In the genomic region with DNA sequence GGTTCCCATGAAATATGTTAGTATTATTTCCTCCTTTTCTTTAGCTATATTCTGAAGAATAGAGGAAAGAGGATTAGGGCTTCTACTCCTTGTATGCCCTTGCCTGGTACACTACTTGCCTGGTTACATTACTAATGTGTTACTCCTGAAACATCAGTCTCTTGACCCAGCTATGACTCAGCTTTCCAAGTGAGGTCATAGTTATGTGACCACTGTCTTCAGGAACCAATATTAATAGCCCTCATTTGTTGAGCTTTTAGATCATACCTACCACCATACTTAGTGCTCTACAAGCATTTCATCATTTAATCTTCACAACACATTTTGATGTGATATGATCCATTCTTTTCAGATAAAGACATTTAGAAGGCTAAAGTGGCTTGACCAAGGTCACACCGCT, we compare ENCODE assay signal across 8 cellular contexts.
DNase-seq lines count a peak whose midpoint lies in the region; ATAC-seq, FAIRE-seq and TF ChIP-seq lines count a peak whose summit lies in the region.

No MANE protein-coding gene starts in this region.

- peaks cover 0 to 6% (median 2%) of the 10 kb centered on the region in 3 donors for H3K27me3 Mint-ChIP-seq in CD14-positive monocyte (ENCODE audit: low read depth in 3 of 3)

- peaks cover 6% of the 10 kb centered on the region for H3F3A ChIP-seq in smooth muscle cell (ENCODE audit: low read depth)

- H4K20me1 ChIP-seq in smooth muscle cell (ENCODE audit: low read depth), result peaks cover 19% of the 10 kb centered on the region

- H3K4me1 Mint-ChIP-seq in CD14-positive monocyte, result peaks cover 11% of the 10 kb centered on the region

- no peak overlapping the region for H3K4me3 Mint-ChIP-seq in CD14-positive monocyte

- no peak for TF ChIP-seq POLR2A in vagina (IDR thresholded peaks at IDR 0.05)

- DNase-seq in bronchial epithelial cell (ENCODE audit: low read depth) (peak; percentile 93), smooth muscle cell (lab: John Stamatoyannopoulos, UW; ENCODE audit: unreplicated experiment) (no peak), aorta (no peak), CD14-positive monocyte (ENCODE audit: low spot score) (no peak), vagina (ENCODE audit: extremely low spot score in 2 of 2) (no peak), NCI-H1092 treated with DMSO at 0.1 percent for 48 hours (lab: John Stamatoyannopoulos, UW) (no peak)

- peak overlapping the region; percentile 97 for H3K4me2 ChIP-seq in smooth muscle cell

- TF ChIP-seq CTCF in bronchial epithelial cell (IDR thresholded peaks at IDR 0.05; ENCODE audit: insufficient read depth, low read length, severe bottlenecking), result no peak
- TF ChIP-seq CTCF in smooth muscle cell (IDR thresholded peaks at IDR 0.05; ENCODE audit: borderline replicate concordance, insufficient read depth, poor library complexity, severe bottlenecking), result no peak
- TF ChIP-seq CTCF in CD14-positive monocyte (IDR thresholded peaks at IDR 0.05), result no peak
- TF ChIP-seq CTCF in vagina (IDR thresholded peaks at IDR 0.05), result no peak

- no peaks in the 10 kb centered on the region for H3K36me3 Mint-ChIP-seq in CD14-positive monocyte

- peak overlapping the region in 1 of 7 donors; percentile 61 for H3K27ac Mint-ChIP-seq in CD14-positive monocyte

- peak overlapping the region; percentile 97 for H3K9ac ChIP-seq in smooth muscle cell (ENCODE audit: low read depth)

- intact Hi-C loops in aorta (cut with DNase I) (loop anchor here (5.0 to 10.0 kb wide), 2 partner anchors 49 to 167 kb away; no protein-coding TSS in a partner anchor), CD14-positive monocyte (cut with micrococcal nuclease) (no loop called here), vagina (cut with DNase I) (loop anchor here (10.0 kb wide), 1 partner anchor 67 kb away; no protein-coding TSS in a partner anchor)

- H3K4me1 ChIP-seq in smooth muscle cell (ENCODE audit: low read depth) (peaks cover 10% of the 10 kb centered on the region), aorta (ENCODE audit: control insufficient read depth in 1 of 2, insufficient read depth in 2 of 2, low read length in 2 of 2) (no peaks in the 10 kb centered on the region), vagina (peaks cover 21% of the 10 kb centered on the region)

- no peaks in the 10 kb centered on the region for H3K9me3 ChIP-seq in smooth muscle cell (replicated peaks; ENCODE audit: low read depth)
- H3K9me3 ChIP-seq in aorta (ENCODE audit: control insufficient read depth, low read length), result no peaks in the 10 kb centered on the region
- H3K9me3 ChIP-seq in vagina, result no peaks in the 10 kb centered on the region

- H3K27me3 ChIP-seq in bronchial epithelial cell (ENCODE audit: control insufficient read depth, insufficient read depth, low read length), result no peaks in the 10 kb centered on the region
- no peaks in the 10 kb centered on the region for H3K27me3 ChIP-seq in smooth muscle cell (ENCODE audit: low read depth)
- H3K27me3 ChIP-seq in aorta (ENCODE audit: control insufficient read depth in 1 of 2, insufficient read depth in 2 of 2, low read length in 1 of 2), result no peaks in the 10 kb centered on the region
- no peaks in the 10 kb centered on the region for H3K27me3 ChIP-seq in vagina

- peak; percentile 64 for ATAC-seq in GM18873 (IDR thresholded peaks at IDR 0.05; ENCODE audit: low FRiP score, unreplicated experiment)
- peak; percentile 55 for ATAC-seq in HG03342 (IDR thresholded peaks at IDR 0.05; ENCODE audit: unreplicated experiment)
- no peak for ATAC-seq in aorta (ENCODE audit: low FRiP score)

- H3K4me3 ChIP-seq in bronchial epithelial cell (ENCODE audit: low read depth, low read length) (no peak overlapping the region), smooth muscle cell (no peak overlapping the region), aorta (ENCODE audit: low read length in 2 of 2) (no peak overlapping the region), vagina (no peak overlapping the region)

- no peak for FAIRE-seq in bronchial epithelial cell (lab: Jason Lieb, UNC)

- H3K36me3 ChIP-seq in bronchial epithelial cell (ENCODE audit: control insufficient read depth, insufficient read depth, low read length), result no peaks in the 10 kb centered on the region
- no peaks in the 10 kb centered on the region for H3K36me3 ChIP-seq in smooth muscle cell (ENCODE audit: low read depth)
- H3K36me3 ChIP-seq in aorta (ENCODE audit: control insufficient read depth in 1 of 2, insufficient read depth in 2 of 2, low read length in 1 of 2), result no peaks in the 10 kb centered on the region
- H3K36me3 ChIP-seq in vagina, result no peaks in the 10 kb centered on the region

- H3K27ac ChIP-seq in smooth muscle cell (ENCODE audit: low read depth), result peak overlapping the region; percentile 96
- peak overlapping the region in 1 of 2 donors; percentile 23 for H3K27ac ChIP-seq in aorta (ENCODE audit: low read depth in 1 of 2, low read length in 2 of 2)
- no peak overlapping the region for H3K27ac ChIP-seq in vagina

- peaks cover 35% of the 10 kb centered on the region for H3K79me2 ChIP-seq in smooth muscle cell (ENCODE audit: low read depth)

- no peaks in the 10 kb centered on the region for H3K9me3 Mint-ChIP-seq in CD14-positive monocyte

- 97% methylated on average over 1 of the region's 1 CpG for WGBS in smooth muscle cell (ENCODE audit: low lambda C conversion rate)
- WGBS in aorta, 2 donors, result 98% methylated on average over 1 of the region's 1 CpG

- H2AFZ ChIP-seq in smooth muscle cell (ENCODE audit: low read depth), result no peak overlapping the region

Comparison
In these comparisons a context has a peak if more than half of its experiments do, and no peak if none do; other contexts are left out.
1. intact Hi-C loops: an anchor here in aorta (5.0 to 10.0 kb wide) and vagina (10.0 kb wide); none called in CD14-positive monocyte.